8 cellular contexts compared by ENCODE assay signal in the genomic region with DNA sequence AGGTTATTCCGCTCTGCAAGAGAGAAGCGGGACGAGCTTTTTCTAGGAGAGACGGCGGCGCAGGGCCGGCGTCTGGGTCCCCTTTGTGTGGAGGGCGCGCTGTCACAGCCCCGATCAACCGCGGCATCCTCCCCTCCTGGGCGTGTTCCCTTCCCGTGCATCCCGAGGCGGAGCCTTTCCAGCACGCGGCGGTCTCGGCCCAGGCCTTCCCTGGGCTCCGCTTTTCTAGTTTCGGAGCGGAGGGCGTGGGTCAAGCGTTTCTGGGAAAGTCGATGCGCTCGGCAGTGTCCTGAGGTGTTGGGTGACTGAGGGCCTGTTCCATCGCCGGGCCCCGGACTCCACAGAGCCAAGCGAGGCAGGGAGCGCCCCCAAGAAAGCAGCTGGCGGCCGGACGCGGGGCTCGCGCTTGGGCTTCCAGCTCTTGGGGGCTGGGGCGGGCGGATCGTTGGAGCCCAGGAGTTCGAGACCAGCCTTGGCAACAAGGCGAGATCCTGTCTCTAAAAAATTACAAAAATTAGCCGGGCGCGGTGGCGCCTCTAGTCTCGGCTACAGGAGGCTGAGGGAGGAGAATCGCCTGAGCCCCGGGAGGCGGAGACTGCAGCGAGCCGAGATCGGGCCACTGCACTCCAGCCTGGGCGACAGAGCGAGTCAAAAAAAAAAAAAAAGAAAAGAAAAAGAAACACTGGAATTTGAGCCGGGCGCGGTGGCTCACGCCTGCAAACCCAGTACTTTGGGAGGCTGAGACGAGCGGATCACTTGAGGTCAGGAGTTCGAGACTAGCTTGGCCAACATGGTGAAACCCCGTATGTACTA. TPM values are rescaled to one million over a fixed set of nuclear protein-coding genes. Genes with fewer than 3 reads are reported as not detected.
A peak's percentile ranks its signal among the peaks of the same experiment; 100 is the strongest.
DNase-seq lines count a peak whose midpoint lies in the region; ATAC-seq and TF ChIP-seq lines count a peak whose summit lies in the region.

No MANE protein-coding gene starts in this region.

- H3K27ac ChIP-seq in mesenchymal stem cell (ENCODE audit: low read length, poor library complexity, severe bottlenecking): peak overlapping the region; percentile 63

- peak overlapping the region in 1 of 2 experiments; percentile 91 for H3K18ac ChIP-seq in mesenchymal stem cell (ENCODE audit: low read depth in 1 of 2, low read length in 2 of 2)

- peak overlapping the region; percentile 72 for H4K91ac ChIP-seq in mesenchymal stem cell (ENCODE audit: low read length)

- H3K9ac ChIP-seq in NT2/D1 (ENCODE audit: insufficient read length, low read depth) (peak overlapping the region; percentile 95), mesenchymal stem cell (ENCODE audit: low read length) (peak overlapping the region; percentile 94)

- H3K23ac ChIP-seq in mesenchymal stem cell (ENCODE audit: low read length in 2 of 2): no peak overlapping the region

- H3K9me3 ChIP-seq in NT2/D1 (ENCODE audit: insufficient read depth, low read length): no peaks in the 10 kb centered on the region
- no peaks in the 10 kb centered on the region for H3K9me3 ChIP-seq in mesenchymal stem cell (ENCODE audit: control insufficient read depth, low read length)

- peak; percentile 49 for DNase-seq in GM13976 (ENCODE audit: low spot score)
- DNase-seq in NT2/D1 (ENCODE audit: low read depth, low spot score): no peak
- peak; percentile 13 for DNase-seq in choroid plexus epithelial cell (ENCODE audit: low read depth)
- peak; percentile 28 for DNase-seq in mesenchymal stem cell
- no peak for DNase-seq in type B pancreatic cell (ENCODE audit: extremely low spot score, unreplicated experiment)
- no peak for DNase-seq in GM03348 (ENCODE audit: low spot score)
- DNase-seq in medulla oblongata (ENCODE audit: extremely low spot score): no peak

- H3K36me3 Mint-ChIP-seq in type B pancreatic cell: peaks cover 13% of the 10 kb centered on the region

- peaks cover 14% of the 10 kb centered on the region for H3K79me1 ChIP-seq in mesenchymal stem cell (replicated peaks; ENCODE audit: low read length, poor library complexity, severe bottlenecking)

- in situ Hi-C loops in GM13976 (cut with MboI; ENCODE audit: low sequenced_read_pairs, unreplicated experiment): no loop called here

- H3K4me1 ChIP-seq in NT2/D1 (ENCODE audit: insufficient read depth, insufficient read length) (peaks cover 7% of the 10 kb centered on the region), mesenchymal stem cell (ENCODE audit: control insufficient read depth, insufficient read depth, low read depth, low read length) (peaks cover 14% of the 10 kb centered on the region)

- H3K36me3 ChIP-seq in NT2/D1 (ENCODE audit: insufficient read depth, insufficient read length, low read length) (peaks cover 19% of the 10 kb centered on the region), mesenchymal stem cell (ENCODE audit: control insufficient read depth in 1 of 2, insufficient read depth in 2 of 2, low read depth in 1 of 2, low read length in 2 of 2) (peaks cover 15 to 21% of the 10 kb centered on the region in 2 experiments)

- 15% methylated on average over 65 of the region's 66 CpGs for WGBS in mesenchymal stem cell

- TF ChIP-seq CTCF in GM13976 (IDR thresholded peaks at IDR 0.05; ENCODE audit: borderline replicate concordance, control extremely low read depth, extremely low read depth, insufficient read depth, missing control alignments) (no peak), choroid plexus epithelial cell (conservative IDR thresholded peaks at IDR 0.05; ENCODE audit: low read depth, low read length) (no peak), type B pancreatic cell (conservative IDR thresholded peaks at IDR 0.05) (no peak)

- H2BK15ac ChIP-seq in mesenchymal stem cell (ENCODE audit: low read depth, poor library complexity, severe bottlenecking): no peak overlapping the region

- H3K27me3 Mint-ChIP-seq in type B pancreatic cell: peaks cover 9% of the 10 kb centered on the region

- H3K27me3 ChIP-seq in NT2/D1 (ENCODE audit: insufficient read depth, insufficient read length) (peaks cover 33% of the 10 kb centered on the region), mesenchymal stem cell (ENCODE audit: control insufficient read depth in 1 of 2, insufficient read depth in 1 of 2, low read length in 2 of 2) (no peaks in the 10 kb centered on the region)

- peak overlapping the region in 1 of 2 experiments; percentile 9 for H3K4ac ChIP-seq in mesenchymal stem cell (ENCODE audit: low read depth in 1 of 2, low read length in 2 of 2)

- H3K4me3 Mint-ChIP-seq in type B pancreatic cell: peak overlapping the region; percentile 94

- no peak for ATAC-seq in GM19023 (IDR thresholded peaks at IDR 0.05; ENCODE audit: unreplicated experiment)

- H3K14ac ChIP-seq in mesenchymal stem cell (ENCODE audit: low read length in 2 of 2): peak overlapping the region in 1 of 2 experiments; percentile 19

- H3K4me1 Mint-ChIP-seq in type B pancreatic cell (ENCODE audit: unreplicated experiment): peaks cover 19% of the 10 kb centered on the region

- H2BK5ac ChIP-seq in mesenchymal stem cell (ENCODE audit: low read depth, low read length, poor library complexity, severe bottlenecking): no peak overlapping the region

- peak overlapping the region in 1 of 2 experiments; percentile 42 for H2BK12ac ChIP-seq in mesenchymal stem cell (ENCODE audit: low read length in 2 of 2)

- peak overlapping the region; percentile 98 for H3K27ac Mint-ChIP-seq in type B pancreatic cell

- H3K4me2 ChIP-seq in mesenchymal stem cell (ENCODE audit: low read length, poor library complexity, severe bottlenecking): peak overlapping the region; percentile 68

- H3K4me3 ChIP-seq in NT2/D1 (ENCODE audit: insufficient read length, low read depth) (peak overlapping the region; percentile 84), choroid plexus epithelial cell (ENCODE audit: low read depth, low read length) (peak overlapping the region; percentile 92), mesenchymal stem cell (ENCODE audit: insufficient read depth in 1 of 2, low read depth in 1 of 2, low read length in 2 of 2) (peak overlapping the region; percentile 87 to 92)

- peak overlapping the region; percentile 8 for H2AFZ ChIP-seq in mesenchymal stem cell (ENCODE audit: low read depth, low read length)

- no peaks in the 10 kb centered on the region for H3K9me3 Mint-ChIP-seq in type B pancreatic cell

- H2AK5ac ChIP-seq in mesenchymal stem cell (ENCODE audit: low read length, severe bottlenecking): no peak overlapping the region

- H2BK120ac ChIP-seq in mesenchymal stem cell (ENCODE audit: low read depth, low read length): peak overlapping the region; percentile 23

- H4K8ac ChIP-seq in mesenchymal stem cell (ENCODE audit: low read length): peak overlapping the region; percentile 87

RNA-seq across cellular contexts. Expression of a gene that starts 0.8 kb away (rescaled TPM):
- 9.0 TPM for polyA plus RNA-seq in mesenchymal stem cell (2013, experiment 1 of 2)
- 8.4 TPM for polyA plus RNA-seq in mesenchymal stem cell (2013, experiment 2 of 2)
- 27.9 and 55.1 TPM in 2 replicates for total RNA-seq in type B pancreatic cell (ENCODE audit: low replicate concordance)

RNA-seq across cellular contexts. Expression of a gene that starts 1.1 kb away (rescaled TPM):
- 6.7 TPM for polyA plus RNA-seq in mesenchymal stem cell (2013, experiment 1 of 2)
- 7.0 TPM for polyA plus RNA-seq in mesenchymal stem cell (2013, experiment 2 of 2)
- total RNA-seq in type B pancreatic cell (ENCODE audit: low replicate concordance): 29.0 and 31.4 TPM in 2 replicates

Comparison
In these comparisons a context has a peak if more than half of its experiments do, and no peak if none do; other contexts are left out.
1. DNase-seq: peak in GM13976 (single experiment), choroid plexus epithelial cell (single experiment) and mesenchymal stem cell (single experiment); none in NT2/D1 (single experiment), type B pancreatic cell (single experiment), GM03348 (single experiment) and medulla oblongata (single experiment).
2. Peak in every context shown above with its lines, with median percentiles within 50 percentile points of each other: H3K4me3 ChIP-seq.